In the genomic region with DNA sequence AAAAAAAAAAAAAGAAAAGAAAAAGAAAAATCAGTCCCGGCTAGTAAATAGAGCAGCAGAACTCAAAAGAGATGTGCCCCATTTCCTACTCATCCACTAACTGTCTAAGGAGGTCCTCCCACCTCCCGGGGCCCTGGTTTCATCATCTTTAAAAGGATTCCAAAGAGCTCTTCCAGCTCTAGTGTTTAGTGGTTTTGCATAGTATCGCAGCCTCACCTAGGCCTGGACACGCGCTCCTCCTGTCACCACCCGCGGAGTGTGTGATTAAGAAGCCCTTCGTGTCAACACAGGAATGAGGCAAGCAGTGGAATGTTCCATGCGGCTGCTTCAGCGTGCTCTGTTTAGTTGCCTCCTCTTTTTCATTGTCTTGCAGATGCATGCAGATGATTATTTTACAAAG, we compare ENCODE assay signal across 12 cellular contexts. TPM values are rescaled to one million over a fixed set of nuclear protein-coding genes. Genes with fewer than 3 reads are reported as not detected.
DNase-seq lines count a peak whose midpoint lies in the region; TF ChIP-seq lines count a peak whose summit lies in the region.
"Had no signal": no experiment of that assay in that cellular context is flagged by ENCODE, and none has a peak within 500 bp of the region (broad histone marks: within the 10 kb centered on the region; RNA-seq: fewer than 3 reads in every experiment).

No MANE protein-coding gene starts in this region.

- no peak for TF ChIP-seq CTCF in fibroblast of pulmonary artery (IDR thresholded peaks at IDR 0.05; ENCODE audit: low read length, missing control alignments)

- no peaks in the 10 kb centered on the region for H3K9me3 Mint-ChIP-seq in activated T-helper 2 cell treated with anti-CD3 and anti-CD28 coated beads, Interferon-gamma antibody, Interleukin-2, Interleukin-4, amounts not matched to agents 10 μg/mL and 5 μg/mL and 100 μg/mL, durations not matched to agents 14 hours and 24 hours and 36 hours
- H3K9me3 Mint-ChIP-seq: mesothelial cell of epicardium had no signal

- H3K27ac Mint-ChIP-seq in activated T-helper 2 cell treated with anti-CD3 and anti-CD28 coated beads, Interferon-gamma antibody, Interleukin-2, Interleukin-4, amounts not matched to agents 10 μg/mL and 5 μg/mL and 100 μg/mL, durations not matched to agents 14 hours and 24 hours and 36 hours, result no peak overlapping the region
- H3K27ac Mint-ChIP-seq: activated CD8-positive, alpha-beta T cell treated with anti-CD3 and anti-CD28 coated beads, Interleukin-2, amount 10 ng/mL, durations not matched to agents 7 days and 5 days; mesothelial cell of epicardium had no signal

- no peaks in the 10 kb centered on the region for H3K36me3 Mint-ChIP-seq in activated T-helper 2 cell treated with anti-CD3 and anti-CD28 coated beads, Interferon-gamma antibody, Interleukin-2, Interleukin-4, amounts not matched to agents 10 μg/mL and 5 μg/mL and 100 μg/mL, durations not matched to agents 14 hours and 24 hours and 36 hours (ENCODE audit: low read depth)

- DNase-seq in DMS79 treated with DMSO at 0.1 percent for 48 hours (lab: John Stamatoyannopoulos, UW) (peak; percentile 16), DMS79 (lab: John Stamatoyannopoulos, UW) (no peak), NCI-H2107 treated with DMSO at 0.1 percent for 48 hours (lab: John Stamatoyannopoulos, UW; ENCODE audit: unreplicated experiment) (peak; percentile 43), fibroblast of pulmonary artery (ENCODE audit: low read depth) (peak; percentile 69), non-pigmented ciliary epithelial cell (ENCODE audit: low read depth) (peak; percentile 23), NCI-H446 treated with DMSO at 0.1 percent for 48 hours (lab: John Stamatoyannopoulos, UW) (no peak), AML-193 (lab: John Stamatoyannopoulos, UW) (no peak)
- DNase-seq in activated T-helper 2 cell treated with anti-CD3 and anti-CD28 coated beads, Interferon-gamma antibody, Interleukin-2, Interleukin-4, amounts not matched to agents 10 μg/mL and 5 μg/mL and 100 μg/mL, durations not matched to agents 14 hours and 24 hours and 36 hours (ENCODE audit: low spot score), result no peak
- DNase-seq: 8988T; activated CD8-positive, alpha-beta T cell treated with anti-CD3 and anti-CD28 coated beads, Interleukin-2, amount 10 ng/mL, durations not matched to agents 7 days and 5 days had no signal

- H3K4me3 Mint-ChIP-seq in activated T-helper 2 cell treated with anti-CD3 and anti-CD28 coated beads, Interferon-gamma antibody, Interleukin-2, Interleukin-4, amounts not matched to agents 10 μg/mL and 5 μg/mL and 100 μg/mL, durations not matched to agents 14 hours and 24 hours and 36 hours (ENCODE audit: low read depth), result no peak overlapping the region
- H3K4me3 Mint-ChIP-seq: activated CD8-positive, alpha-beta T cell treated with anti-CD3 and anti-CD28 coated beads, Interleukin-2, amount 10 ng/mL, durations not matched to agents 7 days and 5 days; mesothelial cell of epicardium had no signal

- intact Hi-C loops in activated T-helper 2 cell treated with anti-CD3 and anti-CD28 coated beads, Interferon-gamma antibody, Interleukin-2, Interleukin-4, amounts not matched to agents 10 μg/mL and 5 μg/mL and 100 μg/mL, durations not matched to agents 14 hours and 24 hours and 36 hours (cut with micrococcal nuclease), result no loop called here

- H3K27me3 Mint-ChIP-seq in activated T-helper 2 cell treated with anti-CD3 and anti-CD28 coated beads, Interferon-gamma antibody, Interleukin-2, Interleukin-4, amounts not matched to agents 10 μg/mL and 5 μg/mL and 100 μg/mL, durations not matched to agents 14 hours and 24 hours and 36 hours (ENCODE audit: low read depth), result no peaks in the 10 kb centered on the region

- H3K4me1 Mint-ChIP-seq in activated T-helper 2 cell treated with anti-CD3 and anti-CD28 coated beads, Interferon-gamma antibody, Interleukin-2, Interleukin-4, amounts not matched to agents 10 μg/mL and 5 μg/mL and 100 μg/mL, durations not matched to agents 14 hours and 24 hours and 36 hours (ENCODE audit: low read depth), result peaks cover 4% of the 10 kb centered on the region

- H3K4me3 ChIP-seq in fibroblast of pulmonary artery (replicated peaks; ENCODE audit: low read depth, low read length), result no peak overlapping the region
- H3K4me3 ChIP-seq: esophagus muscularis mucosa had no signal

RNA-seq across cellular contexts. Expression of a gene that starts 49.0 kb away (rescaled TPM):
- total RNA-seq in activated T-helper 2 cell treated with anti-CD3 and anti-CD28 coated beads, Interferon-gamma antibody, Interleukin-2, Interleukin-4, amounts not matched to agents 10 μg/mL and 5 μg/mL and 100 μg/mL, durations not matched to agents 14 hours and 24 hours and 36 hours, result 187 and 191 TPM in 2 replicates

Comparison
In these comparisons a context has a peak if more than half of its experiments do, and no peak if none do; other contexts are left out.
1. DNase-seq: peak in DMS79 treated with DMSO at 0.1 percent for 48 hours (single experiment), NCI-H2107 treated with DMSO at 0.1 percent for 48 hours (single experiment), fibroblast of pulmonary artery (single experiment) and non-pigmented ciliary epithelial cell (single experiment); none in DMS79 (single experiment), NCI-H446 treated with DMSO at 0.1 percent for 48 hours (single experiment), AML-193 (0 of 2) and activated T-helper 2 cell treated with anti-CD3 and anti-CD28 coated beads, Interferon-gamma antibody, Interleukin-2, Interleukin-4, amounts not matched to agents 10 μg/mL and 5 μg/mL and 100 μg/mL, durations not matched to agents 14 hours and 24 hours and 36 hours (single experiment).